Comparison of ENCODE assay signal across 7 cellular contexts in genomic region chr15:90101130-90101968, GRCh38. TPM values are rescaled to one million over a fixed set of nuclear protein-coding genes. Genes with fewer than 3 reads are reported as not detected.
DNase-seq lines count a peak whose midpoint lies in the region; ATAC-seq and TF ChIP-seq lines count a peak whose summit lies in the region.

No MANE protein-coding gene starts in this region.

- ATAC-seq in T-cell (replicated peaks in 1 of 4) (peak in 1 of 4 experiments; percentile 13), lung (ENCODE audit: insufficient read depth, low FRiP score) (peak; percentile 12), HG03457 (IDR thresholded peaks at IDR 0.05; ENCODE audit: unreplicated experiment) (no peak)

- intact Hi-C loops in stomach (cut with DNase I; ENCODE audit: low total_unique reads) = no loop called here

- H3K4me1 ChIP-seq in HUES48 (ENCODE audit: control insufficient read depth, insufficient read depth, low read length) (peaks cover 7% of the 10 kb centered on the region), ectodermal cell (ENCODE audit: control insufficient read depth, insufficient read depth, low read length) (peaks cover 17% of the 10 kb centered on the region), lung (ENCODE audit: control insufficient read depth in 2 of 2, insufficient read depth in 2 of 2, low read length in 2 of 2) (peaks cover 11 to 26% of the 10 kb centered on the region in 2 donors), stomach (peaks cover 52 to 83% (median 61%) of the 10 kb centered on the region in 4 donors)

- H3K27ac ChIP-seq in HUES48 (ENCODE audit: low read depth, low read length) (no peak overlapping the region), ectodermal cell (ENCODE audit: insufficient read depth, low read depth, low read length, poor library complexity, severe bottlenecking) (peak overlapping the region; percentile 80), lung (ENCODE audit: low read depth in 1 of 2, low read length in 1 of 2) (peak overlapping the region; percentile 95 to 97), stomach (peak overlapping the region; percentile 96 to 99 (median 98))

- H3K9me3 Mint-ChIP-seq in T-cell = no peaks in the 10 kb centered on the region

- DNase-seq in GM13976 (ENCODE audit: low spot score) (peak; percentile 73), T-cell (peak in 10 of 34 experiments; percentile 21 to 45 (median 30)), lung (ENCODE audit: low spot score) (peak; percentile 38), stomach (peak; percentile 55)

- peak overlapping the region; percentile 70; the same call in 1 of the 2 replicates for H3K9ac ChIP-seq in HUES48 (ENCODE audit: low read depth, low read length)

- CTCF ChIA-PET in T-cell (lab: Charles Lee) = interaction anchor here in 1 of 2 donors (0.5 kb wide), 1 partner anchor 39 kb away, joined by 4 read pairs; no protein-coding TSS in a partner anchor

- TF ChIP-seq POLR2A in stomach (IDR thresholded peaks at IDR 0.05) = no peak

- TF ChIP-seq EP300 in stomach (IDR thresholded peaks at IDR 0.05) = no peak

- 5 to 6% methylated on average over 40 of the region's 40 CpGs for WGBS in ectodermal cell, 2 experiments
- 4 to 5% methylated on average over 38 to 40 of the region's 40 CpGs for WGBS in lung, 2 donors
- 3 to 11% (median 4%) methylated on average over 26 to 40 of the region's 40 CpGs for WGBS in stomach, 5 donors

- in situ Hi-C loops in GM13976 (cut with MboI; ENCODE audit: low sequenced_read_pairs, unreplicated experiment) = no loop called here

- TF ChIP-seq CTCF in GM13976 (IDR thresholded peaks at IDR 0.05; ENCODE audit: borderline replicate concordance, control extremely low read depth, extremely low read depth, insufficient read depth, missing control alignments) (no peak), lung (IDR thresholded peaks at IDR 0.05; ENCODE audit: control extremely low read depth, extremely low read depth) (no peak), stomach (IDR thresholded peaks at IDR 0.05) (no peak)

- no peaks in the 10 kb centered on the region for H3K9me3 ChIP-seq in HUES48 (ENCODE audit: control insufficient read depth, insufficient read depth, low read length)
- H3K9me3 ChIP-seq in ectodermal cell (ENCODE audit: control insufficient read depth, low read length) = no peaks in the 10 kb centered on the region
- no peaks in the 10 kb centered on the region for H3K9me3 ChIP-seq in lung (ENCODE audit: control insufficient read depth in 2 of 2, insufficient read depth in 1 of 2, low read length in 1 of 2)
- H3K9me3 ChIP-seq in stomach = no peaks in the 10 kb centered on the region

- peaks cover 58 to 62% (median 60%) of the 10 kb centered on the region in 3 donors for H3K4me1 Mint-ChIP-seq in T-cell

- peak overlapping the region; percentile 82 to 87 (median 84) for H3K4me3 Mint-ChIP-seq in T-cell

- H3K27me3 ChIP-seq in HUES48 (ENCODE audit: control insufficient read depth, insufficient read depth, low read length) (peaks cover 27% of the 10 kb centered on the region), ectodermal cell (ENCODE audit: control insufficient read depth, insufficient read depth, low read length, poor library complexity, severe bottlenecking) (peaks cover 20% of the 10 kb centered on the region), lung (ENCODE audit: control insufficient read depth, insufficient read depth) (no peaks in the 10 kb centered on the region), stomach (no peaks in the 10 kb centered on the region)

- POLR2A ChIA-PET in T-cell (lab: Charles Lee) = no interaction called here

- H3K36me3 ChIP-seq in HUES48 (ENCODE audit: control insufficient read depth, insufficient read depth, low read length) (no peaks in the 10 kb centered on the region), ectodermal cell (ENCODE audit: control insufficient read depth, insufficient read depth, low read length) (no peaks in the 10 kb centered on the region), lung (ENCODE audit: control insufficient read depth in 2 of 2, insufficient read depth in 2 of 2, low read length in 2 of 2) (no peaks in the 10 kb centered on the region), stomach (no peaks in the 10 kb centered on the region)

- peak overlapping the region; percentile 100 for H3K27ac Mint-ChIP-seq in T-cell

- H3K27me3 Mint-ChIP-seq in T-cell = no peaks in the 10 kb centered on the region

- peak overlapping the region; percentile 84 for H3K4me3 ChIP-seq in HUES48 (ENCODE audit: low read depth, low read length)
- H3K4me3 ChIP-seq in ectodermal cell (ENCODE audit: insufficient read depth, low read depth, low read length) = peak overlapping the region; percentile 86
- H3K4me3 ChIP-seq in lung = peak overlapping the region; percentile 84
- peak overlapping the region; percentile 80 to 94 (median 86) for H3K4me3 ChIP-seq in stomach

- H3K36me3 Mint-ChIP-seq in T-cell = no peaks in the 10 kb centered on the region

RNA-seq across cellular contexts. Expression of gene IDH2, which starts 0.9 kb away (rescaled TPM):
- 10 to 100 TPM; 45.8 to 56.1 (median 49.2) TPM for total RNA-seq in T-cell
- polyA plus RNA-seq in ectodermal cell (2013, experiment 1 of 4) = 132 TPM
- polyA plus RNA-seq in ectodermal cell (2013, experiment 2 of 4) = 120 TPM
- 93.3 TPM for polyA plus RNA-seq in ectodermal cell (2013, experiment 3 of 4)
- 89.4 TPM for polyA plus RNA-seq in ectodermal cell (2013, experiment 4 of 4)
- total RNA-seq in lung = 10 to 100 TPM; 70.8 to 85.8 TPM
- 10 to 100 TPM; 52.0 to 73.8 TPM for polyA plus RNA-seq in lung
- 100 to 1,000 TPM in 3 of 5 donors, 10 to 100 TPM in 2; 12.3 to 186 (median 125) TPM for total RNA-seq in stomach
- polyA plus RNA-seq in stomach = 100 to 1,000 TPM; 109 to 149 (median 109) TPM
